ENCODE assay signal across 21 cellular contexts in the genomic region with DNA sequence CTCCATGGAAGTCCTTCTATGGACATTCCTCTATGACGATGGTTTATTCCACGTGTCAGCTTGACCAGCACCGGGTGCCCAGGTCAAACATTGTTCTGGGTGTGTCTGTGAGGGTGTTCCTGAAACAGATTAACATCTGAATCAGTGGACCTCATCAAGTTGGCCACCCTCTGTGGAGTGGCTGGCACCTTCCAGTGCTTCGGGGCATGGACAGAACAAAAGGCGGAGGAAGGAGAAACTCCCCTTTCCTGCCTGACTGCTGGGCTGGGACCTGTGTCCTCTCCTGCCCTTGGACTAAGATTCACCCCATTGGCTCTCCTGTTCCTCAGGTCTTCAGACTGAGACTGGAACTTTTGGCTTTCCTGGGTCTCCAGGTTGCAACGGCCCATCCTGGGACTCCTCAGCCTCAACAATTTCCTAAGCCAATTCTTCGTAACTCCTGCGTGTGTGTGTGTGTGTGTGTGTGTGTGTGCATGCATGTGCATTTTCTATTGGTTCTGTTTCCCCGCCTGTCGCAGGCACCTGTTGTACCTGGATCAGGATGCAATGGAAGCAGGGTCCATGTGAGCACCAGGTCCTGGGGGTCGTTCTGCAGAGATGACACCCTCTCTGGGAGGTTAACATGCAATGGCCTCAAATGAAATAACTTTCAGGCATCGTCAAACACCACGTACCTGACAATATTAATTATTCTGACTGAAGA.
DNase-seq lines count a peak whose midpoint lies in the region; ATAC-seq and TF ChIP-seq lines count a peak whose summit lies in the region.
"Had no signal": no experiment of that assay in that cellular context is flagged by ENCODE, and none has a peak within 500 bp of the region (broad histone marks: within the 10 kb centered on the region; RNA-seq: fewer than 3 reads in every experiment).

No MANE protein-coding gene starts in this region.

- TF ChIP-seq CTCF in RWPE2 (IDR thresholded peaks at IDR 0.05; ENCODE audit: poor library complexity, severe bottlenecking) = no peak
- no peak for TF ChIP-seq CTCF in chondrocyte (IDR thresholded peaks at IDR 0.05)

- H3K27ac ChIP-seq in RWPE2 (ENCODE audit: poor library complexity, severe bottlenecking) = no peak overlapping the region
- H3K27ac ChIP-seq: A549; BLaER1 treated with 17β-estradiol and CSF1 and Interleukin-3, amounts not matched to agents 10 nM and 100 nM; GM23248 had no signal

- H3K4me1 ChIP-seq in RWPE2 (ENCODE audit: insufficient read depth, poor library complexity, severe bottlenecking) = no peaks in the 10 kb centered on the region
- H3K4me1 ChIP-seq: A549, BE2C had no signal

- no peak overlapping the region for H3K4me3 ChIP-seq in RWPE2 (ENCODE audit: severe bottlenecking)
- H3K4me3 ChIP-seq: A549; BLaER1 treated with 17β-estradiol and CSF1 and Interleukin-3, amounts not matched to agents 10 nM and 100 nM; GM23248 had no signal

- no peaks in the 10 kb centered on the region for H3K36me3 ChIP-seq in RWPE2 (ENCODE audit: low read depth)
- H3K36me3 ChIP-seq: BE2C; BLaER1 treated with 17β-estradiol and CSF1 and Interleukin-3, amounts not matched to agents 10 nM and 100 nM had no signal

- no peak overlapping the region for H3K27ac Mint-ChIP-seq in chondrocyte (ENCODE audit: unreplicated experiment)
- H3K27ac Mint-ChIP-seq: CD14-positive monocyte; CD4-positive, alpha-beta T cell; CD8-positive, alpha-beta memory T cell had no signal

- H3K4me1 Mint-ChIP-seq in chondrocyte (ENCODE audit: low read depth) = no peaks in the 10 kb centered on the region

- H3K27me3 Mint-ChIP-seq in chondrocyte (ENCODE audit: low read depth) = no peaks in the 10 kb centered on the region

- DNase-seq in RWPE2 (ENCODE audit: low spot score) = peak; percentile 16
- DNase-seq in chondrocyte (ENCODE audit: low spot score) = peak; percentile 42
- DNase-seq in mesenteric fat pad (ENCODE audit: low spot score) = peak; percentile 62
- DNase-seq in GM19238 (ENCODE audit: insufficient read length, low spot score) = no peak
- DNase-seq: 8988T; ACHN; AML-193; BE2C; CD4-positive, alpha-beta T cell; CD8-positive, alpha-beta memory T cell; DMS 273 treated with DMSO at 0.1 percent for 48 hours; DMS79; GF-D8; GM23248; H7; HCEC 1CT had no signal

- ATAC-seq in RWPE2 (ENCODE audit: low read depth) (no peak), GM18861 (IDR thresholded peaks at IDR 0.05; ENCODE audit: unreplicated experiment) (no peak), HG03025 (IDR thresholded peaks at IDR 0.05; ENCODE audit: low FRiP score, unreplicated experiment) (no peak)
- ATAC-seq: A549 had no signal

- peaks cover 2% of the 10 kb centered on the region for H3K9me3 ChIP-seq in RWPE2 (ENCODE audit: severe bottlenecking)
- H3K9me3 ChIP-seq: A549, BE2C had no signal

- H3K27me3 ChIP-seq in RWPE2 (ENCODE audit: insufficient read depth, poor library complexity, severe bottlenecking) = no peaks in the 10 kb centered on the region

- H3K36me3 Mint-ChIP-seq in chondrocyte (ENCODE audit: low read depth) = no peaks in the 10 kb centered on the region
- H3K36me3 Mint-ChIP-seq: CD14-positive monocyte; CD8-positive, alpha-beta memory T cell had no signal

- H3K4me3 Mint-ChIP-seq in chondrocyte (ENCODE audit: unreplicated experiment) = no peak overlapping the region
- H3K4me3 Mint-ChIP-seq: CD4-positive, alpha-beta T cell; CD8-positive, alpha-beta memory T cell had no signal

- H3K9me3 Mint-ChIP-seq in chondrocyte (ENCODE audit: low read depth) = peaks cover 16% of the 10 kb centered on the region
- H3K9me3 Mint-ChIP-seq: CD4-positive, alpha-beta T cell had no signal
